In the genomic region with DNA sequence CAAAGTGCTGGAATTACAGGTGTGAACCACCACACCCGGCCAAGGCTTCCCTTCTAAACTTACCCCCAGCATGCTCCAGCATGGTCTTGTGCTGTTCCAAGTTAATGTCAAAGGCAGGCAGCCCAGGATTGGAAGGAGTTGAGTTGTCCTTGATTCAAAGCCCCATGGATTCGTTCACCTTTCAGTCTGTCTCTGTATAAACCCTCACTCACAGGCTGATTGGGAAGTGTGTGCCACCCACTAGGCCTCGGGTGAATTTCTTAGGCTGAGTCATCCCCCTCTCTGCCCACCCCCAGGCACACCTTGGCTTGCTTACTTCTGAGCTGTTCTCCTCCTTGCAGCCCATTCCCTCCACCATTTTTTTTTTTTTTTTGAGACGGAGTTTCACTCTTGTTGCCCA, we compare ENCODE assay signal across 14 cellular contexts. TPM values are rescaled to one million over a fixed set of nuclear protein-coding genes. Genes with fewer than 3 reads are reported as not detected.
DNase-seq lines count a peak whose midpoint lies in the region; ATAC-seq, FAIRE-seq and TF ChIP-seq lines count a peak whose summit lies in the region.
"Had no signal": no experiment of that assay in that cellular context is flagged by ENCODE, and none has a peak within 500 bp of the region (broad histone marks: within the 10 kb centered on the region; RNA-seq: fewer than 3 reads in every experiment).

No MANE protein-coding gene starts in this region.

- no TSS peak for BruUV-seq in PC-3 (replicated peaks; lab: Mats Ljungman, UMichigan)

- no peaks in the 10 kb centered on the region for H3K9me2 ChIP-seq in PC-3 (replicated peaks; ENCODE audit: low read length)

- no peak overlapping the region for H3K4me2 ChIP-seq in PC-3 (ENCODE audit: low read length)

- H3K9ac ChIP-seq in PC-3 (ENCODE audit: low read length), result no peak overlapping the region

- H3F3A ChIP-seq in PC-3 (ENCODE audit: low read length, unreplicated experiment), result no peaks in the 10 kb centered on the region

- peak; percentile 48 for DNase-seq in stimulated activated CD4-positive, alpha-beta T cell treated with anti-CD3 and anti-CD28 coated beads, Interleukin-1b, Interleukin-23, amount 100 ng/mL, for 48 hours
- DNase-seq in stimulated activated CD4-positive, alpha-beta T cell treated with anti-CD3 and anti-CD28 coated beads, Interleukin-12 subunit alpha, Interleukin-12 subunit beta, amount 100 ng/mL, for 4 hours, result no peak
- DNase-seq in PC-3 (peak; percentile 80), urothelium cell line (ENCODE audit: low spot score) (peak; percentile 74), left ventricle myocardium superior (no peak), WERI-Rb-1 (no peak)
- DNase-seq: activated CD8-positive, alpha-beta memory T cell treated with anti-CD3 and anti-CD28 coated beads for 24 hours; Calu3; NCI-H187; NCI-H524 treated with DMSO at 0.1 percent for 48 hours; retina; SJCRH30 had no signal

- no peaks in the 10 kb centered on the region for H4K20me1 ChIP-seq in PC-3 (ENCODE audit: low read length)

- H3K79me2 ChIP-seq in PC-3 (ENCODE audit: low read length), result no peaks in the 10 kb centered on the region

- H3K27ac ChIP-seq in PC-3 (ENCODE audit: low read length), result no peak overlapping the region
- H3K27ac ChIP-seq in WERI-Rb-1, result no peak overlapping the region
- H3K27ac ChIP-seq: esophagus muscularis mucosa, SJCRH30 had no signal

- CTCF ChIA-PET in PC-3 (lab: Charles Lee), result no interaction called here

- no peak for FAIRE-seq in urothelium cell line (lab: Jason Lieb, UNC)

- peak; percentile 68 for ATAC-seq in PC-3
- ATAC-seq in esophagus mucosa, result peak; percentile 75
- ATAC-seq in left ventricle myocardium superior, result no peak

- peaks cover 21% of the 10 kb centered on the region for H3K4me1 ChIP-seq in PC-3 (ENCODE audit: insufficient read depth, low read length)

- H3K9me3 ChIP-seq in PC-3 (ENCODE audit: low read length) (no peaks in the 10 kb centered on the region), WERI-Rb-1 (ENCODE audit: severe bottlenecking) (no peaks in the 10 kb centered on the region)
- H3K9me3 ChIP-seq: esophagus muscularis mucosa, SJCRH30 had no signal

- H3K27me3 ChIP-seq in PC-3 (ENCODE audit: low read length), result no peaks in the 10 kb centered on the region
- H3K27me3 ChIP-seq in WERI-Rb-1 (ENCODE audit: insufficient read depth, low read depth, severe bottlenecking), result no peaks in the 10 kb centered on the region
- H3K27me3 ChIP-seq: esophagus muscularis mucosa, SJCRH30 had no signal

- no peak for TF ChIP-seq CTCF in PC-3 (conservative IDR thresholded peaks at IDR 0.05; ENCODE audit: low read depth, low read length)
- TF ChIP-seq CTCF in WERI-Rb-1 (IDR thresholded peaks at IDR 0.05; ENCODE audit: low read depth, low read length), result no peak

- POLR2A ChIA-PET in PC-3 (lab: Charles Lee; ENCODE audit: unreplicated experiment), result no interaction called here

- H3K4me3 ChIP-seq in PC-3 (ENCODE audit: low read length) (no peak overlapping the region), WERI-Rb-1 (ENCODE audit: low read depth, low read length) (no peak overlapping the region)
- H3K4me3 ChIP-seq: esophagus muscularis mucosa, SJCRH30 had no signal

- intact Hi-C loops in PC-3 (cut with micrococcal nuclease) (no loop called here), left ventricle myocardium superior (cut with micrococcal nuclease) (no loop called here)

- no peaks in the 10 kb centered on the region for H3K36me3 ChIP-seq in PC-3 (ENCODE audit: low read depth, low read length)
- H3K36me3 ChIP-seq in WERI-Rb-1, result no peaks in the 10 kb centered on the region
- H3K36me3 ChIP-seq: esophagus muscularis mucosa, SJCRH30 had no signal

- H2AFZ ChIP-seq in PC-3 (ENCODE audit: low read length), result no peak overlapping the region

RNA-seq across cellular contexts. Expression of a gene that starts 13.3 kb away (rescaled TPM):
- total RNA-seq in PC-3 (2014; rRNA removed) (125 and 153 TPM in 2 replicates), esophagus mucosa (72.1 TPM), left ventricle myocardium superior (288 TPM)

RNA-seq across cellular contexts. Expression of a gene that starts 15.5 kb away (rescaled TPM):
- 4.5 and 5.0 TPM in 2 replicates for total RNA-seq in PC-3 (2014; rRNA removed)
- total RNA-seq in esophagus mucosa, result 3.7 TPM
- 43.4 TPM for total RNA-seq in left ventricle myocardium superior

RNA-seq across cellular contexts. Expression of a gene that starts 26.4 kb away (rescaled TPM):
- total RNA-seq in PC-3 (2014; rRNA removed) (23.6 and 32.8 TPM in 2 replicates), esophagus mucosa (18.3 TPM), left ventricle myocardium superior (43.0 TPM)

Comparison
In these comparisons a context has a peak if more than half of its experiments do, and no peak if none do; other contexts are left out.
1. DNase-seq: peak in stimulated activated CD4-positive, alpha-beta T cell treated with anti-CD3 and anti-CD28 coated beads, Interleukin-1b, Interleukin-23, amount 100 ng/mL, for 48 hours (single experiment), PC-3 (single experiment) and urothelium cell line (single experiment); none in stimulated activated CD4-positive, alpha-beta T cell treated with anti-CD3 and anti-CD28 coated beads, Interleukin-12 subunit alpha, Interleukin-12 subunit beta, amount 100 ng/mL, for 4 hours (single experiment), left ventricle myocardium superior (single experiment) and WERI-Rb-1 (single experiment).